In the genomic region with DNA sequence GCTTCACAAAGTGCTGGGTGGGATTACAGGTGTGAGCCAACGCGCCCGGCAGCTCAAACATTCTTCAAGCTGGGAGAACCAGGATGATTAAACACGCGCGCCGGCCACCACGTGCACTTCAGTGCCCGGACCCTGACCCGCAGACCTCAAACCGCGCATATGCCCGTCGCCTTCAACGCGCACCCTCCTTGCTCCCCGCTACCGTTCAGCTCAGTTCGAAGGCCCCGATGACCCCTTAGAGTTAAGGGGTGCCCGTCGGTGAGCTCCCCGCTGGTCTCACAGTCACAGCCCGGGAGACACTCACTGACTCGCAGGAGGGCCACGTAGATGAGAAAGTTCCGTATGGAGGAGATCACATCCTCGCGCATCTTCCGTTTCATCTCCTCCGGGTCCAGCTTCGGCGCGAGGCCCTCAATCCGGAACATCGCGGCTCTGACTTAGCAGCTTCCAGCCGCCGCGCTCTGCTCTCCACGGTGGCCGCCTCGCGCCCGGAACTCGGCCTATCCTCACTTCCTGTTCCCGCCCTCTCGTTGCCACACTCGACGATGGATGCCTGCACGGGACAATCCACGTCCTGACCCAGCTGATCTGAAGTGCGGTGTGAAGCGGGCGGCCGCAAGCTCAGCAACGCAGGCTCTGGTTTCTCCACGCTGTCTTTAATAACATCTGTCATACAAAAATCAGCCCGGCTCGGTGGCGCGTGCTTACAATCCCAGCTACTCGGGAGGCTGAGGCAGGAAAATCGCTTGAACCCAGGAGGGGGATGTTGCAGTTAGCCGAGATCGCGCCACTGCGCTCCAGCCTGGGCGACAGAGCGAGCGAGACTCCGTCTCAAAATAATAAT, we compare ENCODE assay signal across 1 cellular context.
TF ChIP-seq lines count a peak whose summit lies in the region.

Gene TOMM5, minus strand, starts transcription at position 490 of the 844 bp plus-strand sequence. Its CDS starts 65 bp downstream, at position 425.

TF ChIP-seq in K562, 482 proteins besides CTCF, POLR2A, EP300 and RAD21 (continued from another document and continues in another):
- TF ChIP-seq ZBED1 (IDR thresholded peaks at IDR 0.05) = 0 out of 2 replicates have a peak, but pooled peaks have one; percentile 41
- TF ChIP-seq, protein P1, sequence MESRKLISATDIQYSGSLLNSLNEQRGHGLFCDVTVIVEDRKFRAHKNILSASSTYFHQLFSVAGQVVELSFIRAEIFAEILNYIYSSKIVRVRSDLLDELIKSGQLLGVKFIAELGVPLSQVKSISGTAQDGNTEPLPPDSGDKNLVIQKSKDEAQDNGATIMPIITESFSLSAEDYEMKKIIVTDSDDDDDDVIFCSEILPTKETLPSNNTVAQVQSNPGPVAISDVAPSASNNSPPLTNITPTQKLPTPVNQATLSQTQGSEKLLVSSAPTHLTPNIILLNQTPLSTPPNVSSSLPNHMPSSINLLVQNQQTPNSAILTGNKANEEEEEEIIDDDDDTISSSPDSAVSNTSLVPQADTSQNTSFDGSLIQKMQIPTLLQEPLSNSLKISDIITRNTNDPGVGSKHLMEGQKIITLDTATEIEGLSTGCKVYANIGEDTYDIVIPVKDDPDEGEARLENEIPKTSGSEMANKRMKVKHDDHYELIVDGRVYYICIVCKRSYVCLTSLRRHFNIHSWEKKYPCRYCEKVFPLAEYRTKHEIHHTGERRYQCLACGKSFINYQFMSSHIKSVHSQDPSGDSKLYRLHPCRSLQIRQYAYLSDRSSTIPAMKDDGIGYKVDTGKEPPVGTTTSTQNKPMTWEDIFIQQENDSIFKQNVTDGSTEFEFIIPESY (CRISPR knock-in tag; IDR thresholded peaks at IDR 0.05) = peak; percentile 74; the same call in 1 of the 2 replicates
- peak; percentile 88 for TF ChIP-seq ETV5 (CRISPR knock-in tag; IDR thresholded peaks at IDR 0.05; ENCODE audit: low read depth)
- TF ChIP-seq TRIM28 (IDR thresholded peaks at IDR 0.05) = peak; percentile 34; the same call in 1 of the 2 replicates
- peak; percentile 80 for TF ChIP-seq ZSCAN29 (IDR thresholded peaks at IDR 0.05)
- TF ChIP-seq ZNF445 (CRISPR knock-in tag; IDR thresholded peaks at IDR 0.05; ENCODE audit: low read depth) = no peak
- TF ChIP-seq ZNF124 (CRISPR knock-in tag; IDR thresholded peaks at IDR 0.05) = no peak
- no peak for TF ChIP-seq ZNF507 (tag; conservative IDR thresholded peaks at IDR 0.05)
- TF ChIP-seq SMARCA5 (IDR thresholded peaks at IDR 0.05) = no peak
- TF ChIP-seq, protein P2, sequence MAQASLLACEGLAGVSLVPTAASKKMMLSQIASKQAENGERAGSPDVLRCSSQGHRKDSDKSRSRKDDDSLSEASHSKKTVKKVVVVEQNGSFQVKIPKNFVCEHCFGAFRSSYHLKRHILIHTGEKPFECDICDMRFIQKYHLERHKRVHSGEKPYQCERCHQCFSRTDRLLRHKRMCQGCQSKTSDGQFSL (CRISPR knock-in tag; IDR thresholded peaks at IDR 0.05) = no peak
- TF ChIP-seq, protein P2 (tag; IDR thresholded peaks at IDR 0.05) = no peak
- TF ChIP-seq, protein P3, sequence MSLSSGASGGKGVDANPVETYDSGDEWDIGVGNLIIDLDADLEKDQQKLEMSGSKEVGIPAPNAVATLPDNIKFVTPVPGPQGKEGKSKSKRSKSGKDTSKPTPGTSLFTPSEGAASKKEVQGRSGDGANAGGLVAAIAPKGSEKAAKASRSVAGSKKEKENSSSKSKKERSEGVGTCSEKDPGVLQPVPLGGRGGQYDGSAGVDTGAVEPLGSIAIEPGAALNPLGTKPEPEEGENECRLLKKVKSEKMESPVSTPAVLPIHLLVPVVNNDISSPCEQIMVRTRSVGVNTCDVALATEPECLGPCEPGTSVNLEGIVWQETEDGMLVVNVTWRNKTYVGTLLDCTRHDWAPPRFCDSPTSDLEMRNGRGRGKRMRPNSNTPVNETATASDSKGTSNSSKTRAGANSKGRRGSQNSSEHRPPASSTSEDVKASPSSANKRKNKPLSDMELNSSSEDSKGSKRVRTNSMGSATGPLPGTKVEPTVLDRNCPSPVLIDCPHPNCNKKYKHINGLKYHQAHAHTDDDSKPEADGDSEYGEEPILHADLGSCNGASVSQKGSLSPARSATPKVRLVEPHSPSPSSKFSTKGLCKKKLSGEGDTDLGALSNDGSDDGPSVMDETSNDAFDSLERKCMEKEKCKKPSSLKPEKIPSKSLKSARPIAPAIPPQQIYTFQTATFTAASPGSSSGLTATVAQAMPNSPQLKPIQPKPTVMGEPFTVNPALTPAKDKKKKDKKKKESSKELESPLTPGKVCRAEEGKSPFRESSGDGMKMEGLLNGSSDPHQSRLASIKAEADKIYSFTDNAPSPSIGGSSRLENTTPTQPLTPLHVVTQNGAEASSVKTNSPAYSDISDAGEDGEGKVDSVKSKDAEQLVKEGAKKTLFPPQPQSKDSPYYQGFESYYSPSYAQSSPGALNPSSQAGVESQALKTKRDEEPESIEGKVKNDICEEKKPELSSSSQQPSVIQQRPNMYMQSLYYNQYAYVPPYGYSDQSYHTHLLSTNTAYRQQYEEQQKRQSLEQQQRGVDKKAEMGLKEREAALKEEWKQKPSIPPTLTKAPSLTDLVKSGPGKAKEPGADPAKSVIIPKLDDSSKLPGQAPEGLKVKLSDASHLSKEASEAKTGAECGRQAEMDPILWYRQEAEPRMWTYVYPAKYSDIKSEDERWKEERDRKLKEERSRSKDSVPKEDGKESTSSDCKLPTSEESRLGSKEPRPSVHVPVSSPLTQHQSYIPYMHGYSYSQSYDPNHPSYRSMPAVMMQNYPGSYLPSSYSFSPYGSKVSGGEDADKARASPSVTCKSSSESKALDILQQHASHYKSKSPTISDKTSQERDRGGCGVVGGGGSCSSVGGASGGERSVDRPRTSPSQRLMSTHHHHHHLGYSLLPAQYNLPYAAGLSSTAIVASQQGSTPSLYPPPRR (CRISPR knock-in tag; IDR thresholded peaks at IDR 0.05; ENCODE audit: borderline replicate concordance) = no peak
- no peak for TF ChIP-seq ZNF197 (CRISPR knock-in tag; IDR thresholded peaks at IDR 0.05; ENCODE audit: low read depth)
- no peak for TF ChIP-seq JUNB (CRISPR knock-in tag; conservative IDR thresholded peaks at IDR 0.05)
- TF ChIP-seq TRIM24 (IDR thresholded peaks at IDR 0.05) = peak; percentile 25 to 82; a peak in 3 of 4 replicates
- 0 out of 2 replicates have a peak, but pooled peaks have one; percentile 39 for TF ChIP-seq GTF2F1 (IDR thresholded peaks at IDR 0.05; ENCODE audit: low read depth, low read length)
- TF ChIP-seq ZNF589 (CRISPR knock-in tag; IDR thresholded peaks at IDR 0.05; ENCODE audit: low read depth) = peak; percentile 66; the same call in 1 of the 2 replicates
- no peak for TF ChIP-seq ZNF274 (IDR thresholded peaks at IDR 0.05; ENCODE audit: borderline replicate concordance, low read depth, low read length)
- TF ChIP-seq HMG20A (CRISPR knock-in tag; conservative IDR thresholded peaks at IDR 0.05) = no peak
- no peak for TF ChIP-seq POLR3G (IDR thresholded peaks at IDR 0.05; ENCODE audit: extremely low read depth, insufficient read length, insufficient replicate concordance)
- no peak for TF ChIP-seq ZNF583 (CRISPR knock-in tag; IDR thresholded peaks at IDR 0.05)
- no peak for TF ChIP-seq SMAD3 (CRISPR knock-in tag; conservative IDR thresholded peaks at IDR 0.05)
- TF ChIP-seq ZC3H11A (IDR thresholded peaks at IDR 0.05; ENCODE audit: low read depth, low read length) = no peak
- TF ChIP-seq SETDB1 (IDR thresholded peaks at IDR 0.05; ENCODE audit: low read length) = peak; percentile 30
- peak; percentile 26 for TF ChIP-seq TCF3 (CRISPR knock-in tag; IDR thresholded peaks at IDR 0.05)
- TF ChIP-seq SNRNP70 (optimal IDR thresholded peaks at IDR 0.05; ENCODE audit: low read depth, low read length) = peak; percentile 65
- no peak for TF ChIP-seq ZNF280A (IDR thresholded peaks at IDR 0.05; ENCODE audit: low read depth, partially characterized antibody)
- TF ChIP-seq HNRNPLL (IDR thresholded peaks at IDR 0.05; ENCODE audit: low read depth, low read length, poor library complexity, severe bottlenecking) = peak; percentile 66
- no peak; a peak in 1 of 4 replicates for TF ChIP-seq TEAD1 (CRISPR knock-in tag; IDR thresholded peaks at IDR 0.05)
- TF ChIP-seq SIRT6 (IDR thresholded peaks at IDR 0.05; ENCODE audit: low read depth, low read length) = no peak
- TF ChIP-seq ZNF644 (tag; IDR thresholded peaks at IDR 0.05; ENCODE audit: low read depth) = no peak
- no peak for TF ChIP-seq GTF2A2 (tag; IDR thresholded peaks at IDR 0.05)
- TF ChIP-seq PYGO2 (tag; IDR thresholded peaks at IDR 0.05) = no peak
- TF ChIP-seq ETS2 (tag; IDR thresholded peaks at IDR 0.05; ENCODE audit: borderline replicate concordance, poor library complexity, severe bottlenecking) = no peak
- TF ChIP-seq, protein P4, sequence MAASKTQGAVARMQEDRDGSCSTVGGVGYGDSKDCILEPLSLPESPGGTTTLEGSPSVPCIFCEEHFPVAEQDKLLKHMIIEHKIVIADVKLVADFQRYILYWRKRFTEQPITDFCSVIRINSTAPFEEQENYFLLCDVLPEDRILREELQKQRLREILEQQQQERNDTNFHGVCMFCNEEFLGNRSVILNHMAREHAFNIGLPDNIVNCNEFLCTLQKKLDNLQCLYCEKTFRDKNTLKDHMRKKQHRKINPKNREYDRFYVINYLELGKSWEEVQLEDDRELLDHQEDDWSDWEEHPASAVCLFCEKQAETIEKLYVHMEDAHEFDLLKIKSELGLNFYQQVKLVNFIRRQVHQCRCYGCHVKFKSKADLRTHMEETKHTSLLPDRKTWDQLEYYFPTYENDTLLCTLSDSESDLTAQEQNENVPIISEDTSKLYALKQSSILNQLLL (CRISPR knock-in tag; IDR thresholded peaks at IDR 0.05; ENCODE audit: borderline replicate concordance) = no peak
- peak; percentile 93 for TF ChIP-seq ETV1 (tag; conservative IDR thresholded peaks at IDR 0.05; ENCODE audit: low read depth)
- no peak for TF ChIP-seq ZBTB9 (CRISPR knock-in tag; IDR thresholded peaks at IDR 0.05)
- TF ChIP-seq GABPB1 (CRISPR knock-in tag; IDR thresholded peaks at IDR 0.05) = peak; percentile 95
- no peak for TF ChIP-seq NFE2L1 (tag; IDR thresholded peaks at IDR 0.05; ENCODE audit: borderline replicate concordance, low read depth)
- TF ChIP-seq NR2C2 (CRISPR knock-in tag; IDR thresholded peaks at IDR 0.05) = peak; percentile 78; the same call in 1 of the 2 replicates
- 0 out of 2 replicates have a peak, but pooled peaks have one; percentile 59 for TF ChIP-seq NR2C2 (tag; IDR thresholded peaks at IDR 0.05)
- no peak; the same call in 1 of the 2 replicates for TF ChIP-seq STAT6 (CRISPR knock-in tag; IDR thresholded peaks at IDR 0.05)
